In genomic region chr2:232402518-232402917, GRCh38 we compare ENCODE assay signal across 31 cellular contexts. TPM values are rescaled to one million over a fixed set of nuclear protein-coding genes. Genes with fewer than 3 reads are reported as not detected.
"Had no signal": no experiment of that assay in that cellular context is flagged by ENCODE, and none has a peak within 500 bp of the region (broad histone marks: within the 10 kb centered on the region; RNA-seq: fewer than 3 reads in every experiment).

No MANE protein-coding gene starts in this region.

- H3K27me3 ChIP-seq: ascending aorta, foreskin keratinocyte had no signal

- DNase-seq: activated B cell treated with CpG ODN at 0.5 μM for 24 hours; activated CD4-positive, alpha-beta T cell treated with anti-CD3 and anti-CD28 coated beads for 48 hours; activated CD4-positive, alpha-beta T cell treated with anti-CD3 and anti-CD28 coated beads, Interleukin-2, amount 50 U/mL, for 1 hour; activated CD4-positive, alpha-beta T cell treated with anti-CD3 and anti-CD28 coated beads, Interleukin-2, amount 50 U/mL, for 48 hours; activated CD8-positive, alpha-beta memory T cell treated with anti-CD3 and anti-CD28 coated beads for 24 hours; activated CD8-positive, alpha-beta T cell treated with anti-CD3 and anti-CD28 coated beads for 36 hours; activated gamma-delta T cell; activated naive CD4-positive, alpha-beta T cell; activated naive CD4-positive, alpha-beta T cell treated with anti-CD3 and anti-CD28 coated beads, Interleukin-2, amount 10 ng/mL, durations not matched to agents 7 days and 5 days; activated naive CD8-positive, alpha-beta T cell treated with anti-CD3 and anti-CD28 coated beads, Interleukin-2, amount 10 ng/mL, durations not matched to agents 7 days and 5 days; activated T-cell treated with anti-CD3 and anti-CD28 coated beads, Interleukin-2, amount 50 U/mL, for 4 hours; effector memory CD4-positive, alpha-beta T cell; endodermal cell; foreskin keratinocyte; gastrocnemius medialis; glutamatergic neuron; T-helper 1 cell; T-helper 17 cell; T1000; WERI-Rb-1 had no signal

- H3K27ac ChIP-seq: ascending aorta, breast epithelium, cardiac muscle cell, coronary artery, dorsolateral prefrontal cortex, foreskin keratinocyte, gastrocnemius medialis, WERI-Rb-1 had no signal

- H3K9me3 ChIP-seq: ascending aorta, breast epithelium, gastrocnemius medialis had no signal

- H3K4me3 ChIP-seq: ascending aorta, breast epithelium, cardiac muscle cell, coronary artery, dorsolateral prefrontal cortex, gastrocnemius medialis had no signal

- H3K36me3 ChIP-seq: ascending aorta, breast epithelium, cardiac muscle cell, gastrocnemius medialis, WERI-Rb-1 had no signal

- ATAC-seq: activated CD4-positive, CD25-positive, alpha-beta regulatory T cell treated with anti-CD3 and anti-CD28 coated beads, Interleukin-2, amount 50 U/mL, for 24 hours; activated CD8-positive, alpha-beta T cell treated with anti-CD3 and anti-CD28 coated beads for 36 hours; activated naive CD4-positive, alpha-beta T cell treated with anti-CD3 and anti-CD28 coated beads, Interleukin-2, amount 50 U/mL, for 72 hours; activated T-cell treated with anti-CD3 and anti-CD28 coated beads, Interleukin-2, amount 50 U/mL, for 4 hours; activated T-helper 17 cell treated with anti-CD3 and anti-CD28 coated beads, Interleukin-2, amount 50 U/mL, for 72 hours; esophagus mucosa; foreskin keratinocyte; gastrocnemius medialis; T-helper 17 cell had no signal

- H3K4me1 ChIP-seq: ascending aorta, breast epithelium, foreskin keratinocyte, gastrocnemius medialis had no signal

RNA-seq across cellular contexts. Expression of gene ALPG, which starts 4.1 kb away (rescaled TPM):
- total RNA-seq: activated B cell treated with CpG ODN at 0.5 μM for 24 hours; activated CD8-positive, alpha-beta T cell treated with anti-CD3 and anti-CD28 coated beads for 36 hours; activated naive CD4-positive, alpha-beta T cell treated with anti-CD3 and anti-CD28 coated beads, Interleukin-2, amount 50 U/mL, for 72 hours; activated naive CD8-positive, alpha-beta T cell treated with anti-CD3 and anti-CD28 coated beads, Interleukin-2, amount 10 ng/mL, durations not matched to agents 7 days and 5 days; activated T-cell treated with anti-CD3 and anti-CD28 coated beads, Interleukin-2, amount 50 U/mL, for 4 hours; activated T-helper 17 cell treated with anti-CD3 and anti-CD28 coated beads, Interleukin-2, amount 50 U/mL, for 72 hours; ascending aorta; breast epithelium; cardiac muscle cell; cerebellum; endodermal cell; epithelial cell of proximal tubule; esophagus mucosa; foreskin keratinocyte; gastrocnemius medialis; T-helper 17 cell had no signal
- polyA plus RNA-seq: cardiac muscle cell, foreskin keratinocyte had no signal

RNA-seq across cellular contexts. Expression of gene ALPP, which starts 24.0 kb away (rescaled TPM):
- total RNA-seq: activated CD8-positive, alpha-beta T cell treated with anti-CD3 and anti-CD28 coated beads for 36 hours; activated naive CD8-positive, alpha-beta T cell treated with anti-CD3 and anti-CD28 coated beads, Interleukin-2, amount 10 ng/mL, durations not matched to agents 7 days and 5 days; activated T-cell treated with anti-CD3 and anti-CD28 coated beads, Interleukin-2, amount 50 U/mL, for 4 hours; ascending aorta; breast epithelium; cardiac muscle cell; cerebellum; endodermal cell; epithelial cell of proximal tubule; esophagus mucosa; foreskin keratinocyte; gastrocnemius medialis had no signal
- polyA plus RNA-seq: cardiac muscle cell, foreskin keratinocyte had no signal

RNA-seq across cellular contexts. Expression of gene ALPI, which starts 53.4 kb away (rescaled TPM):
- total RNA-seq: activated B cell treated with CpG ODN at 0.5 μM for 24 hours; activated CD8-positive, alpha-beta T cell treated with anti-CD3 and anti-CD28 coated beads for 36 hours; activated naive CD4-positive, alpha-beta T cell treated with anti-CD3 and anti-CD28 coated beads, Interleukin-2, amount 50 U/mL, for 72 hours; activated naive CD8-positive, alpha-beta T cell treated with anti-CD3 and anti-CD28 coated beads, Interleukin-2, amount 10 ng/mL, durations not matched to agents 7 days and 5 days; activated T-cell treated with anti-CD3 and anti-CD28 coated beads, Interleukin-2, amount 50 U/mL, for 4 hours; activated T-helper 17 cell treated with anti-CD3 and anti-CD28 coated beads, Interleukin-2, amount 50 U/mL, for 72 hours; ascending aorta; cardiac muscle cell; cerebellum; dorsolateral prefrontal cortex; endodermal cell; epithelial cell of proximal tubule; esophagus mucosa; foreskin keratinocyte; gastrocnemius medialis; T-helper 17 cell had no signal
- polyA plus RNA-seq: cardiac muscle cell, foreskin keratinocyte had no signal
